Comparison of ENCODE assay signal across 27 cellular contexts in the genomic region with DNA sequence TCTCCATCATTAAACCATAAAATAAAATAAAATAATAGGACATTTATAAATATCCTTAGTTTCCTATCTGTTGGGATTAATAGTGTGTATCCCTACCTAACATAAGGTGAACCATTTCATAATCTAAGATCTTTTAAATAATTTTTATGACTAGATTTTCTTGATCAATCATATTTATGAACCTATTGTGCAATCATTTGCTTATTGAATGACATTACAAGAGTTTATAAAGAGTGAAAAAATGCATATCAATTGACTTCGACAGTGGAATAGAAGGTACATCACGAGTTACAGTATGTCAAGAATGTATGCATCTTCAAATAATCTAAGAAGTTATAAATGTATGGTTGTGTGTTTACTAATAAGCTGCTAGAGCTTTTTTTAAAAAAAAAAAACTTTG.
"Had no signal": no experiment of that assay in that cellular context is flagged by ENCODE, and none has a peak within 500 bp of the region (broad histone marks: within the 10 kb centered on the region; RNA-seq: fewer than 3 reads in every experiment).

No MANE protein-coding gene starts in this region.

- H3K4me1 ChIP-seq: colonic mucosa, esophagus squamous epithelium, gastrocnemius medialis, heart right ventricle, left lung, lower lobe of right lung had no signal

- H3K27ac ChIP-seq: colonic mucosa, epithelial cell of prostate, esophagus squamous epithelium, gastrocnemius medialis, heart right ventricle, left lung, lower lobe of right lung had no signal

- H3K4me1 Mint-ChIP-seq: endodermal cell, mesothelial cell of epicardium had no signal

- H3K9me3 ChIP-seq: colonic mucosa, esophagus squamous epithelium, gastrocnemius medialis, heart right ventricle, left lung, lower lobe of right lung, mucosa of descending colon had no signal

- ATAC-seq: effector memory CD8-positive, alpha-beta T cell; esophagus mucosa; gastrocnemius medialis; heart right ventricle; left cardiac atrium; left lung; left ventricle myocardium superior; lower lobe of right lung; mucosa of descending colon had no signal

- FAIRE-seq: endometrium, islet of Langerhans, keratinocyte had no signal

- H3K4me3 ChIP-seq: colonic mucosa, esophagus squamous epithelium, gastrocnemius medialis, heart right ventricle, left lung, lower lobe of right lung, mucosa of descending colon had no signal

- DNase-seq: colonic mucosa; cortex of kidney; effector CD8-positive, alpha-beta T cell; effector memory CD8-positive, alpha-beta T cell; endodermal cell; erythroblast; esophagus squamous epithelium; foreskin fibroblast; foreskin melanocyte; gastrocnemius medialis; glutamatergic neuron; head of caudate nucleus; heart right ventricle; hippocampal formation; left cardiac atrium; left lung; left ventricle myocardium superior; lower lobe of right lung; mesenchymal stem cell; mucosa of descending colon had no signal

- H3K4me3 Mint-ChIP-seq: dendritic cell treated with granulocyte-macrophage colony-stimulating factor and Interleukin-4, amounts not matched to agents 40 ng/mL and 50 ng/mL, for 4 days; effector memory CD8-positive, alpha-beta T cell; endodermal cell; mesothelial cell of epicardium had no signal

- H3K9me3 Mint-ChIP-seq: mesothelial cell of epicardium had no signal

- H3K36me3 Mint-ChIP-seq: mesothelial cell of epicardium had no signal

- H3K27me3 Mint-ChIP-seq: dendritic cell treated with granulocyte-macrophage colony-stimulating factor and Interleukin-4, amounts not matched to agents 40 ng/mL and 50 ng/mL, for 4 days; effector memory CD8-positive, alpha-beta T cell had no signal

- H3K36me3 ChIP-seq: colonic mucosa, esophagus squamous epithelium, gastrocnemius medialis, heart right ventricle, left lung, lower lobe of right lung had no signal

- H3K27ac Mint-ChIP-seq: dendritic cell treated with granulocyte-macrophage colony-stimulating factor and Interleukin-4, amounts not matched to agents 40 ng/mL and 50 ng/mL, for 4 days; effector memory CD8-positive, alpha-beta T cell; endodermal cell; mesothelial cell of epicardium had no signal

- H3K27me3 ChIP-seq: colonic mucosa, esophagus squamous epithelium, gastrocnemius medialis, heart right ventricle, left lung had no signal
